Comparison of ENCODE assay signal across 15 cellular contexts in genomic region chr17:17582372-17582771, GRCh38. TPM values are rescaled to one million over a fixed set of nuclear protein-coding genes. Genes with fewer than 3 reads are reported as not detected.
DNase-seq lines count a peak whose midpoint lies in the region; ATAC-seq and TF ChIP-seq lines count a peak whose summit lies in the region.
"Had no signal": no experiment of that assay in that cellular context is flagged by ENCODE, and none has a peak within 500 bp of the region (broad histone marks: within the 10 kb centered on the region; RNA-seq: fewer than 3 reads in every experiment).

No MANE protein-coding gene starts in this region.

- H3K27ac ChIP-seq in HCT116 (ENCODE audit: low read depth, low read length): no peak overlapping the region
- H3K27ac ChIP-seq in WERI-Rb-1: peak overlapping the region; percentile 87; the same call in 1 of the 2 replicates
- no peak overlapping the region for H3K27ac ChIP-seq in Peyer's patch
- H3K27ac ChIP-seq in upper lobe of right lung: no peak overlapping the region
- H3K27ac ChIP-seq: BLaER1 had no signal

- peak overlapping the region; percentile 19 for H3K27ac Mint-ChIP-seq in neural crest cell (ENCODE audit: unreplicated experiment)
- H3K27ac Mint-ChIP-seq: CD8-positive, alpha-beta memory T cell had no signal

- no peaks in the 10 kb centered on the region for H3K36me3 Mint-ChIP-seq in neural crest cell (ENCODE audit: low read depth)
- H3K36me3 Mint-ChIP-seq: CD8-positive, alpha-beta memory T cell had no signal

- H3K36me3 ChIP-seq in HCT116 (ENCODE audit: control insufficient read depth in 1 of 2, insufficient read depth in 2 of 2, low read length in 2 of 2) (no peaks in the 10 kb centered on the region), WERI-Rb-1 (no peaks in the 10 kb centered on the region), Peyer's patch (no peaks in the 10 kb centered on the region), upper lobe of right lung (no peaks in the 10 kb centered on the region)

- POLR2A ChIA-PET in HCT116 (lab: Charles Lee): no interaction called here

- H3K4me3 ChIP-seq in HCT116 (replicated peaks in 1 of 2; ENCODE audit: low read depth in 1 of 2, low read length in 2 of 2) (no peak overlapping the region), WERI-Rb-1 (ENCODE audit: low read depth, low read length) (no peak overlapping the region), Peyer's patch (no peak overlapping the region), upper lobe of right lung (no peak overlapping the region)
- H3K4me3 ChIP-seq: BLaER1 had no signal

- H3K9ac ChIP-seq in HCT116 (ENCODE audit: low read length): no peak overlapping the region
- H3K9ac ChIP-seq: BLaER1 had no signal

- BruUV-seq in HCT116 (replicated peaks; lab: Mats Ljungman, UMichigan): no TSS peak

- no peaks in the 10 kb centered on the region for H3K27me3 Mint-ChIP-seq in neural crest cell (ENCODE audit: low read depth)
- H3K27me3 Mint-ChIP-seq: CD8-positive, alpha-beta memory T cell had no signal

- H3K4me1 Mint-ChIP-seq in neural crest cell: peaks cover 4% of the 10 kb centered on the region
- H3K4me1 Mint-ChIP-seq: CD8-positive, alpha-beta memory T cell had no signal

- TF ChIP-seq RAD21 in HCT116 (IDR thresholded peaks at IDR 0.05; ENCODE audit: low read depth): no peak

- H3K9me2 ChIP-seq in HCT116 (ENCODE audit: insufficient read depth): no peaks in the 10 kb centered on the region

- TF ChIP-seq CTCF in HCT116 (IDR thresholded peaks at IDR 0.05 in 2 of 3, conservative IDR thresholded peaks at IDR 0.05 in 1 of 3; ENCODE audit: borderline replicate concordance in 1 of 3, insufficient read depth in 1 of 3, low read depth in 2 of 3, low read length in 2 of 3): no peak
- no peak for TF ChIP-seq CTCF in WERI-Rb-1 (IDR thresholded peaks at IDR 0.05; ENCODE audit: low read depth, low read length)
- TF ChIP-seq CTCF in neural crest cell (conservative IDR thresholded peaks at IDR 0.05): no peak
- TF ChIP-seq CTCF in Peyer's patch (IDR thresholded peaks at IDR 0.05): no peak
- TF ChIP-seq CTCF in upper lobe of right lung (IDR thresholded peaks at IDR 0.05): no peak
- no peak for TF ChIP-seq CTCF in GM20000 (IDR thresholded peaks at IDR 0.05; ENCODE audit: extremely low read depth, missing control alignments)

- RAD21 ChIA-PET in HCT116 (lab: Charles Lee; ENCODE audit: low non-redundant PET in 1 of 2, low total read pairs in 2 of 2, uncharacterized antibody in 2 of 2, unreplicated experiment in 2 of 2): no interaction called here

- ATAC-seq in HCT116 (no peak), left lobe of liver (peak; percentile 67), upper lobe of right lung (no peak)

- H4K20me1 ChIP-seq in HCT116 (ENCODE audit: insufficient read depth): no peaks in the 10 kb centered on the region
- H4K20me1 ChIP-seq: BLaER1 had no signal

- H3K4me2 ChIP-seq in HCT116 (ENCODE audit: low read length): 0 out of 2 replicates have a peak overlapping the region, but pooled peaks have one; percentile 61
- H3K4me2 ChIP-seq: BLaER1 had no signal

- TF ChIP-seq POLR2A in HCT116 (IDR thresholded peaks at IDR 0.05; ENCODE audit: borderline replicate concordance, extremely low read depth, insufficient read depth, insufficient read length) (no peak), Peyer's patch (IDR thresholded peaks at IDR 0.05) (no peak)

- H3K9me3 ChIP-seq in HCT116 (ENCODE audit: control insufficient read depth in 1 of 2, insufficient read depth in 1 of 2, low read depth in 1 of 2, low read length in 2 of 2) (no peaks in the 10 kb centered on the region), WERI-Rb-1 (ENCODE audit: severe bottlenecking) (no peaks in the 10 kb centered on the region), Peyer's patch (no peaks in the 10 kb centered on the region), upper lobe of right lung (no peaks in the 10 kb centered on the region)
- H3K9me3 ChIP-seq: BLaER1, Caco-2 had no signal

- no peak for DNase-seq in HCT116 (ENCODE audit: low read depth, low spot score)
- no peak for DNase-seq in WERI-Rb-1
- DNase-seq in left lobe of liver (ENCODE audit: low spot score): peak; percentile 86
- no peak for DNase-seq in neural crest cell (ENCODE audit: low read depth, low spot score)
- DNase-seq in Peyer's patch: no peak
- no peak for DNase-seq in upper lobe of right lung
- DNase-seq in NCI-H1694 treated with DMSO at 0.1 percent for 48 hours (lab: John Stamatoyannopoulos, UW): no peak
- DNase-seq in GM20000 (ENCODE audit: low spot score): no peak
- DNase-seq: 8988T; AML-193; Caco-2; CD8-positive, alpha-beta memory T cell; DND-41; GDM1 had no signal

- H3K9me3 Mint-ChIP-seq in neural crest cell: no peaks in the 10 kb centered on the region
- H3K9me3 Mint-ChIP-seq: CD8-positive, alpha-beta memory T cell had no signal

- CTCF ChIA-PET in HCT116 (lab: Charles Lee): no interaction called here

- no peaks in the 10 kb centered on the region for H3K27me3 ChIP-seq in HCT116 (ENCODE audit: insufficient read depth, low read length)
- no peaks in the 10 kb centered on the region for H3K27me3 ChIP-seq in WERI-Rb-1 (ENCODE audit: insufficient read depth, low read depth, severe bottlenecking)
- no peaks in the 10 kb centered on the region for H3K27me3 ChIP-seq in Peyer's patch
- no peaks in the 10 kb centered on the region for H3K27me3 ChIP-seq in upper lobe of right lung
- H3K27me3 ChIP-seq: BLaER1 had no signal

- H2AFZ ChIP-seq in HCT116 (ENCODE audit: low read depth, low read length, poor library complexity, severe bottlenecking): no peak overlapping the region

- H3K79me2 ChIP-seq in HCT116 (ENCODE audit: insufficient read depth, low read length): no peaks in the 10 kb centered on the region; the same call in 1 of the 2 replicates

- H3K4me1 ChIP-seq in HCT116 (ENCODE audit: control insufficient read depth in 1 of 2, insufficient read depth in 2 of 2, low read length in 2 of 2) (peaks cover 10 to 28% of the 10 kb centered on the region in 2 experiments), Peyer's patch (no peaks in the 10 kb centered on the region), upper lobe of right lung (peaks cover 7% of the 10 kb centered on the region)

- H3K4me3 Mint-ChIP-seq in neural crest cell: no peak overlapping the region
- H3K4me3 Mint-ChIP-seq: CD8-positive, alpha-beta memory T cell had no signal

- intact Hi-C loops in HCT116 (cut with micrococcal nuclease): no loop called here
- intact Hi-C loops in upper lobe of right lung (cut with DNase I): no loop called here

TF ChIP-seq in HCT116, 20 proteins besides CTCF, POLR2A, EP300 and RAD21 (continues in another document):
- TF ChIP-seq SP1 (IDR thresholded peaks at IDR 0.05; ENCODE audit: low read depth) (no peak), SRF (IDR thresholded peaks at IDR 0.05; ENCODE audit: low read depth) (no peak), JUND (IDR thresholded peaks at IDR 0.05) (no peak), ZBTB33 (IDR thresholded peaks at IDR 0.05; ENCODE audit: extremely low read depth, insufficient replicate concordance, low read length) (no peak), ATF3 (IDR thresholded peaks at IDR 0.05) (no peak), REST (IDR thresholded peaks at IDR 0.05; ENCODE audit: low read depth) (no peak), EZH2phosphoT487 (IDR thresholded peaks at IDR 0.05; ENCODE audit: borderline replicate concordance) (no peak), CBX3 (IDR thresholded peaks at IDR 0.05; ENCODE audit: low read depth) (no peak), POLR2AphosphoS5 (IDR thresholded peaks at IDR 0.05; ENCODE audit: low read depth, low read length) (no peak)

RNA-seq across cellular contexts. Expression of gene PEMT, which starts 9.1 kb away (rescaled TPM):
- total RNA-seq in HCT116 (2021; ENCODE audit: unreplicated experiment) (52.1 TPM), left lobe of liver (180 TPM), neural crest cell (39.2 and 43.0 TPM in 2 replicates), Peyer's patch (10 to 100 TPM in 3 of 4 donors, 1 to 10 TPM in 1; 9.9 to 25.0 (median 17.8) TPM), upper lobe of right lung (29.6 TPM)
- 57.0 and 74.0 TPM in 2 replicates for polyA plus RNA-seq in HCT116 (2012)
